Comparison of ENCODE assay signal across 1 cellular context in the genomic region with DNA sequence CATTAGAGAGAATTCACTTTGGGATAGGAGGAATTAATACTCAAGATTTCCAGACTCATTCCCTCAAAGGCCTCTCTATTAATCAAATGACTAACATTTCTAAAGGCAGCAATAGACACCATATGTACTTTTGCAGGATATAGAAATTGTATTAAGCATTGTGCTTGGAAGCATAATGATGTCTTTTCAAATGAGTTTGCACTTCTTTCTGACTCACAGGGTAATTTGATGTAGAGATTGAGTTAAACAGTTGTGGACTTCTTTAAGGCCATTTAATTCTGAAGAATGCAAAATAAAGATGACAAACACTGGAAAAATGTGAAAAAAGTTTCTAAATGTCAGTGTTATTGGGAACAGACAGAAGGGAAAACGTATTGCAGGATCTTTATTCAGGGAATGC.
TF ChIP-seq lines count a peak whose summit lies in the region.

No MANE protein-coding gene starts in this region.

TF ChIP-seq in IMR-90, 13 proteins besides CTCF, POLR2A, EP300 and RAD21 (continued from another document):
- TF ChIP-seq, protein P1, sequence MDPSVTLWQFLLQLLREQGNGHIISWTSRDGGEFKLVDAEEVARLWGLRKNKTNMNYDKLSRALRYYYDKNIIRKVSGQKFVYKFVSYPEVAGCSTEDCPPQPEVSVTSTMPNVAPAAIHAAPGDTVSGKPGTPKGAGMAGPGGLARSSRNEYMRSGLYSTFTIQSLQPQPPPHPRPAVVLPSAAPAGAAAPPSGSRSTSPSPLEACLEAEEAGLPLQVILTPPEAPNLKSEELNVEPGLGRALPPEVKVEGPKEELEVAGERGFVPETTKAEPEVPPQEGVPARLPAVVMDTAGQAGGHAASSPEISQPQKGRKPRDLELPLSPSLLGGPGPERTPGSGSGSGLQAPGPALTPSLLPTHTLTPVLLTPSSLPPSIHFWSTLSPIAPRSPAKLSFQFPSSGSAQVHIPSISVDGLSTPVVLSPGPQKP (IDR thresholded peaks at IDR 0.05; ENCODE audit: borderline replicate concordance, low read depth, low read length) = no peak
- TF ChIP-seq MAFK (IDR thresholded peaks at IDR 0.05; ENCODE audit: low read depth, low read length) (no peak), RCOR1 (IDR thresholded peaks at IDR 0.05; ENCODE audit: insufficient replicate concordance, low read length) (no peak), FOS (IDR thresholded peaks at IDR 0.05; ENCODE audit: low read depth, low read length) (no peak), CEBPB (IDR thresholded peaks at IDR 0.05; ENCODE audit: low read depth, low read length) (no peak)
- TF ChIP-seq, protein P2, sequence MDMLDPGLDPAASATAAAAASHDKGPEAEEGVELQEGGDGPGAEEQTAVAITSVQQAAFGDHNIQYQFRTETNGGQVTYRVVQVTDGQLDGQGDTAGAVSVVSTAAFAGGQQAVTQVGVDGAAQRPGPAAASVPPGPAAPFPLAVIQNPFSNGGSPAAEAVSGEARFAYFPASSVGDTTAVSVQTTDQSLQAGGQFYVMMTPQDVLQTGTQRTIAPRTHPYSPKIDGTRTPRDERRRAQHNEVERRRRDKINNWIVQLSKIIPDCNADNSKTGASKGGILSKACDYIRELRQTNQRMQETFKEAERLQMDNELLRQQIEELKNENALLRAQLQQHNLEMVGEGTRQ (IDR thresholded peaks at IDR 0.05; ENCODE audit: low read depth, low read length) = no peak
